8 cellular contexts compared by ENCODE assay signal in genomic region chr11:122748968-122749687, GRCh38.
A peak's percentile ranks its signal among the peaks of the same experiment; 100 is the strongest.
DNase-seq lines count a peak whose midpoint lies in the region; ATAC-seq, FAIRE-seq and TF ChIP-seq lines count a peak whose summit lies in the region.

No MANE protein-coding gene starts in this region.

- no peak for TF ChIP-seq RAD21 in A549 (conservative IDR thresholded peaks at IDR 0.05 in 1 of 2, IDR thresholded peaks at IDR 0.05 in 1 of 2)

- H3K4me1 ChIP-seq in A549: peaks cover 16% of the 10 kb centered on the region; the same call in 1 of the 3 replicates

- H3K9me3 Mint-ChIP-seq in type B pancreatic cell (no peaks in the 10 kb centered on the region), endothelial cell (ENCODE audit: unreplicated experiment) (no peaks in the 10 kb centered on the region)

- no peaks in the 10 kb centered on the region for H3K9me3 ChIP-seq in A549

- DNase-seq in A549 (ENCODE audit: low read depth in 1 of 2, low spot score in 1 of 2) (no peak), SIG-M5 (lab: John Stamatoyannopoulos, UW) (peak; percentile 33), astrocyte of the spinal cord (ENCODE audit: low read depth, low spot score) (peak; percentile 91), mucosa of gallbladder (ENCODE audit: low spot score) (peak; percentile 48), type B pancreatic cell (ENCODE audit: extremely low spot score, unreplicated experiment) (no peak), endothelial cell (ENCODE audit: low spot score) (no peak)

- H3K4me3 Mint-ChIP-seq in type B pancreatic cell (no peak overlapping the region), endothelial cell (ENCODE audit: unreplicated experiment) (no peak overlapping the region)

- no peak for TF ChIP-seq POLR2A in A549 (IDR thresholded peaks at IDR 0.05; ENCODE audit: low read length)

- no peak for TF ChIP-seq EP300 in A549 (IDR thresholded peaks at IDR 0.05)

- no peak for FAIRE-seq in A549 (lab: Jason Lieb, UNC)

- H3K27ac Mint-ChIP-seq in type B pancreatic cell: no peak overlapping the region
- no peak overlapping the region for H3K27ac Mint-ChIP-seq in endothelial cell (ENCODE audit: unreplicated experiment)

- in situ Hi-C loops in astrocyte of the spinal cord (cut with HindIII; ENCODE audit: low sequenced_read_pairs): no loop called here

- POLR2A ChIA-PET in A549 (lab: Yijun Ruan, JAX): no interaction called here

- no peak overlapping the region for H3K4me2 ChIP-seq in A549

- peaks cover 3% of the 10 kb centered on the region for H3K27me3 Mint-ChIP-seq in type B pancreatic cell
- no peaks in the 10 kb centered on the region for H3K27me3 Mint-ChIP-seq in endothelial cell (ENCODE audit: unreplicated experiment)

- 85% methylated on average over 6 of the region's 6 CpGs for WGBS in A549 (ENCODE audit: missing lambda C conversion rate)

- no peak overlapping the region for H3K27ac ChIP-seq in A549

- peak in 1 of 2 experiments; percentile 27; a peak in 1 of 6 replicates for ATAC-seq in A549
- peak; percentile 84 for ATAC-seq in GM18873 (IDR thresholded peaks at IDR 0.05; ENCODE audit: low FRiP score, unreplicated experiment)
- peak; percentile 52 for ATAC-seq in HG03097 (IDR thresholded peaks at IDR 0.05; ENCODE audit: low FRiP score, unreplicated experiment)

- TF ChIP-seq CTCF in A549 (IDR thresholded peaks at IDR 0.05) (no peak), astrocyte of the spinal cord (IDR thresholded peaks at IDR 0.05; ENCODE audit: low read depth, low read length) (no peak), type B pancreatic cell (conservative IDR thresholded peaks at IDR 0.05) (no peak), endothelial cell (IDR thresholded peaks at IDR 0.05; ENCODE audit: unreplicated experiment) (no peak)

- H3K4me3 ChIP-seq in A549 (no peak overlapping the region), astrocyte of the spinal cord (ENCODE audit: low read depth, low read length) (no peak overlapping the region)

- peaks cover 15% of the 10 kb centered on the region for H3K4me1 Mint-ChIP-seq in type B pancreatic cell (ENCODE audit: unreplicated experiment)
- peaks cover 27% of the 10 kb centered on the region for H3K4me1 Mint-ChIP-seq in endothelial cell (ENCODE audit: unreplicated experiment)

- CTCF ChIA-PET in A549 (lab: Yijun Ruan, JAX): interaction anchor here (1.0 to 1.8 kb wide), 4 partner anchors 10 to 120 kb away, joined by 3 to 5 read pairs (median 3); no protein-coding TSS in a partner anchor

- H3K36me3 Mint-ChIP-seq in type B pancreatic cell: no peaks in the 10 kb centered on the region
- no peaks in the 10 kb centered on the region for H3K36me3 Mint-ChIP-seq in endothelial cell (ENCODE audit: low read depth, unreplicated experiment)

TF ChIP-seq in A549, 52 proteins besides CTCF, POLR2A, EP300 and RAD21:
- TF ChIP-seq MAFK (IDR thresholded peaks at IDR 0.05; ENCODE audit: partially characterized antibody) (peak; percentile 69), PHF8 (IDR thresholded peaks at IDR 0.05; ENCODE audit: borderline replicate concordance, low read depth) (no peak)
TF ChIP-seq in A549: peak in this region for 1.

Comparison
In these comparisons a context has a peak if more than half of its experiments do, and no peak if none do; other contexts are left out.
1. DNase-seq: peak in SIG-M5 (single experiment), astrocyte of the spinal cord (single experiment) and mucosa of gallbladder (single experiment); none in A549 (0 of 2), type B pancreatic cell (single experiment) and endothelial cell (single experiment).